9 cellular contexts compared by ENCODE assay signal in genomic region chr1:204152310-204153044, GRCh38. TPM values are rescaled to one million over a fixed set of nuclear protein-coding genes. Genes with fewer than 3 reads are reported as not detected.
DNase-seq lines count a peak whose midpoint lies in the region; ATAC-seq and TF ChIP-seq lines count a peak whose summit lies in the region.
"Had no signal": no experiment of that assay in that cellular context is flagged by ENCODE, and none has a peak within 500 bp of the region (broad histone marks: within the 10 kb centered on the region; RNA-seq: fewer than 3 reads in every experiment).

No MANE protein-coding gene starts in this region.

- ATAC-seq in CD4-positive, CD25-positive, alpha-beta regulatory T cell (ENCODE audit: low read depth in 2 of 2), result no peak
- ATAC-seq in HG03095 (IDR thresholded peaks at IDR 0.05; ENCODE audit: unreplicated experiment), result no peak
- no peak for ATAC-seq in GM21576 (IDR thresholded peaks at IDR 0.05; ENCODE audit: unreplicated experiment)

- H3K4me2 ChIP-seq in osteoblast (ENCODE audit: insufficient read depth, low read length), result peak overlapping the region; percentile 66

- DNase-seq in CD4-positive, CD25-positive, alpha-beta regulatory T cell, result no peak
- DNase-seq in RPMI7951 (ENCODE audit: low read depth), result peak; percentile 9
- DNase-seq in esophagus squamous epithelium (lab: John Stamatoyannopoulos, UW), result no peak
- peak; percentile 83 for DNase-seq in osteoblast (ENCODE audit: insufficient read length, low spot score, missing footprints)
- no peak for DNase-seq in midbrain (lab: John Stamatoyannopoulos, UW)
- DNase-seq in GM10266 (ENCODE audit: extremely low spot score), result no peak

- no peak overlapping the region for H3K27ac Mint-ChIP-seq in CD4-positive, CD25-positive, alpha-beta regulatory T cell

- H3K4me3 ChIP-seq in CD4-positive, CD25-positive, alpha-beta regulatory T cell (ENCODE audit: low read depth, low read length), result no peak overlapping the region
- peak overlapping the region; percentile 47 to 77 (median 68) for H3K4me3 ChIP-seq in esophagus squamous epithelium
- peak overlapping the region; percentile 66 for H3K4me3 ChIP-seq in osteoblast (ENCODE audit: insufficient read depth, low read length)

- no peaks in the 10 kb centered on the region for H3K36me3 Mint-ChIP-seq in CD4-positive, CD25-positive, alpha-beta regulatory T cell

- H3K9me3 ChIP-seq in CD4-positive, CD25-positive, alpha-beta regulatory T cell (ENCODE audit: control insufficient read depth in 2 of 2, low read length in 2 of 2), result no peaks in the 10 kb centered on the region
- H3K9me3 ChIP-seq in esophagus squamous epithelium (no peaks in the 10 kb centered on the region), osteoblast (ENCODE audit: low read depth, low read length) (no peaks in the 10 kb centered on the region)

- no peaks in the 10 kb centered on the region for H3K27me3 ChIP-seq in CD4-positive, CD25-positive, alpha-beta regulatory T cell (ENCODE audit: control insufficient read depth, insufficient read depth, low read length)
- H3K27me3 ChIP-seq in esophagus squamous epithelium, result no peaks in the 10 kb centered on the region
- peaks cover 36% of the 10 kb centered on the region for H3K27me3 ChIP-seq in osteoblast (ENCODE audit: insufficient read depth, low read length)

- no peak overlapping the region for H2AFZ ChIP-seq in osteoblast (ENCODE audit: low read length)

- H3K4me1 Mint-ChIP-seq in CD4-positive, CD25-positive, alpha-beta regulatory T cell, result peaks cover 0 to 18% (median 4%) of the 10 kb centered on the region in 4 donors

- peak overlapping the region; percentile 68 to 82 (median 74) for H3K4me3 Mint-ChIP-seq in CD4-positive, CD25-positive, alpha-beta regulatory T cell

- H3K79me2 ChIP-seq in osteoblast (ENCODE audit: insufficient read depth, low read length), result no peaks in the 10 kb centered on the region

- WGBS in esophagus squamous epithelium, 2 donors, result 27 to 52% methylated on average over 3 to 11 of the region's 25 CpGs

- H3K4me1 ChIP-seq in CD4-positive, CD25-positive, alpha-beta regulatory T cell (ENCODE audit: control insufficient read depth, insufficient read depth, low read length, poor library complexity, severe bottlenecking), result peaks cover 9% of the 10 kb centered on the region
- H3K4me1 ChIP-seq in esophagus squamous epithelium, result peaks cover 11 to 73% (median 26%) of the 10 kb centered on the region in 3 donors
- H3K4me1 ChIP-seq in osteoblast (ENCODE audit: insufficient read depth, low read length), result no peaks in the 10 kb centered on the region

- H3K36me3 ChIP-seq in CD4-positive, CD25-positive, alpha-beta regulatory T cell (ENCODE audit: control insufficient read depth, insufficient read depth, low read length), result no peaks in the 10 kb centered on the region
- H3K36me3 ChIP-seq in esophagus squamous epithelium, result no peaks in the 10 kb centered on the region
- H3K36me3 ChIP-seq in osteoblast (ENCODE audit: insufficient read depth, low read length), result no peaks in the 10 kb centered on the region

- H3K27ac ChIP-seq in CD4-positive, CD25-positive, alpha-beta regulatory T cell (ENCODE audit: insufficient read depth, low read length, poor library complexity, severe bottlenecking), result no peak overlapping the region
- H3K27ac ChIP-seq in esophagus squamous epithelium (peak overlapping the region; percentile 78 to 86 (median 84)), osteoblast (ENCODE audit: low read depth, low read length) (no peak overlapping the region)

- TF ChIP-seq CTCF in esophagus squamous epithelium (IDR thresholded peaks at IDR 0.05), result no peak
- TF ChIP-seq CTCF in osteoblast (IDR thresholded peaks at IDR 0.05; ENCODE audit: extremely low read depth, low read depth, low read length), result no peak
- no peak for TF ChIP-seq CTCF in GM10266 (IDR thresholded peaks at IDR 0.05; ENCODE audit: control insufficient read depth, insufficient read depth, low read depth, missing control alignments)

- peaks cover 0 to 2% (median 0%) of the 10 kb centered on the region in 7 donors for H3K9me3 Mint-ChIP-seq in CD4-positive, CD25-positive, alpha-beta regulatory T cell

- peaks cover 41% of the 10 kb centered on the region for H3K27me3 Mint-ChIP-seq in CD4-positive, CD25-positive, alpha-beta regulatory T cell

- TF ChIP-seq POLR2A in esophagus squamous epithelium (IDR thresholded peaks at IDR 0.05), result no peak

- intact Hi-C loops in esophagus squamous epithelium (cut with DNase I), result no loop called here

- no peaks in the 10 kb centered on the region for H4K20me1 ChIP-seq in osteoblast (ENCODE audit: insufficient read depth, low read length)

RNA-seq across cellular contexts. Expression of gene ETNK2, which starts 0.6 kb away (rescaled TPM):
- 3.0 TPM for total RNA-seq in CD4-positive, CD25-positive, alpha-beta regulatory T cell
- 1 to 10 TPM in 2 of 4 donors, under 1 TPM in 2; 0.55 to 1.7 (median 1.1) TPM for polyA plus RNA-seq in CD4-positive, CD25-positive, alpha-beta regulatory T cell
- 10.4 and 12.4 TPM in 2 replicates for total RNA-seq in RPMI7951 (2014; rRNA removed; shearing (Covaris generic))
- total RNA-seq in esophagus squamous epithelium (10 to 100 TPM in 2 of 4 donors, 1 to 10 TPM in 2; 6.7 to 54.4 (median 25.0) TPM), osteoblast (0.72 and 1.2 TPM in 2 replicates)

RNA-seq across cellular contexts. Expression of gene REN, which starts 13.7 kb away (rescaled TPM):
- not detected for total RNA-seq in CD4-positive, CD25-positive, alpha-beta regulatory T cell
- polyA plus RNA-seq in CD4-positive, CD25-positive, alpha-beta regulatory T cell, result not detected
- total RNA-seq in RPMI7951 (2014; rRNA removed; shearing (Covaris generic)), result 0.29 and 0.72 TPM in 2 replicates
- total RNA-seq in esophagus squamous epithelium (under 1 TPM in 2 of 4 donors, not detected in 2; 0.38 to 0.99 TPM), osteoblast (not detected in 2 replicates)
- total RNA-seq: T-helper 2 cell treated with Interferon-gamma antibody and Interleukin-4, amounts not matched to agents 100 ng/mL and 5 ng/mL, for 36 hours had no signal

RNA-seq across cellular contexts. Expression of gene KISS1, which starts 43.8 kb away (rescaled TPM):
- 0.59 TPM for total RNA-seq in CD4-positive, CD25-positive, alpha-beta regulatory T cell
- polyA plus RNA-seq in CD4-positive, CD25-positive, alpha-beta regulatory T cell, result not detected
- 5.0 and 7.0 TPM in 2 replicates for total RNA-seq in RPMI7951 (2014; rRNA removed; shearing (Covaris generic))
- total RNA-seq in esophagus squamous epithelium (not detected), osteoblast (not detected in 2 replicates)
- total RNA-seq: T-helper 2 cell treated with Interferon-gamma antibody and Interleukin-4, amounts not matched to agents 100 ng/mL and 5 ng/mL, for 36 hours had no signal

Comparison
In these comparisons a context has a peak if more than half of its experiments do, and no peak if none do; other contexts are left out.
1. DNase-seq: peak in RPMI7951 (single experiment) and osteoblast (single experiment); none in CD4-positive, CD25-positive, alpha-beta regulatory T cell (0 of 3), esophagus squamous epithelium (single experiment), midbrain (single experiment) and GM10266 (single experiment).
2. H3K27ac ChIP-seq: peak in esophagus squamous epithelium (4 of 4); none in CD4-positive, CD25-positive, alpha-beta regulatory T cell (single experiment) and osteoblast (single experiment).